Comparison of ENCODE assay signal across 8 cellular contexts in genomic region chr20:35283441-35284266, GRCh38. TPM values are rescaled to one million over a fixed set of nuclear protein-coding genes. Genes with fewer than 3 reads are reported as not detected.
A peak's percentile ranks its signal among the peaks of the same experiment; 100 is the strongest.
DNase-seq lines count a peak whose midpoint lies in the region; ATAC-seq and TF ChIP-seq lines count a peak whose summit lies in the region.

No MANE protein-coding gene starts in this region.

- no peaks in the 10 kb centered on the region for H3K9me3 ChIP-seq in CD4-positive, alpha-beta T cell (ENCODE audit: control insufficient read depth, low read length)

- peak overlapping the region; percentile 94 for H3K4me3 ChIP-seq in iPS-11a (ENCODE audit: low read depth, low read length)

- peak overlapping the region; percentile 97 for H3K4me3 Mint-ChIP-seq in CD4-positive, alpha-beta T cell
- peak overlapping the region; percentile 84 for H3K4me3 Mint-ChIP-seq in activated T-cell treated with anti-CD3 and anti-CD28 coated beads, Interleukin-2, amount 50 U/mL, for 4 hours
- peak overlapping the region; percentile 85 to 87 for H3K4me3 Mint-ChIP-seq in stimulated activated naive B cell treated with anti-CD40 and anti-IgM and Interleukin-4, amounts not matched to agents 10 μg/mL and 1 μg/mL and 100 μg/mL, for 72 hours

- peaks cover 41% of the 10 kb centered on the region for H3K36me3 Mint-ChIP-seq in CD4-positive, alpha-beta T cell (ENCODE audit: low read depth)
- peaks cover 21% of the 10 kb centered on the region for H3K36me3 Mint-ChIP-seq in activated T-cell treated with anti-CD3 and anti-CD28 coated beads, Interleukin-2, amount 50 U/mL, for 4 hours (ENCODE audit: insufficient read depth)
- peaks cover 24 to 34% of the 10 kb centered on the region in 2 donors for H3K36me3 Mint-ChIP-seq in stimulated activated naive B cell treated with anti-CD40 and anti-IgM and Interleukin-4, amounts not matched to agents 10 μg/mL and 1 μg/mL and 100 μg/mL, for 72 hours

- peaks cover 27% of the 10 kb centered on the region for H3K4me1 Mint-ChIP-seq in CD4-positive, alpha-beta T cell (ENCODE audit: low read depth)
- H3K4me1 Mint-ChIP-seq in activated T-cell treated with anti-CD3 and anti-CD28 coated beads, Interleukin-2, amount 50 U/mL, for 4 hours (ENCODE audit: low read depth), result peaks cover 29% of the 10 kb centered on the region
- H3K4me1 Mint-ChIP-seq in stimulated activated naive B cell treated with anti-CD40 and anti-IgM and Interleukin-4, amounts not matched to agents 10 μg/mL and 1 μg/mL and 100 μg/mL, for 72 hours, result peaks cover 32 to 41% of the 10 kb centered on the region in 2 donors

- peak; percentile 4 for ATAC-seq in CD4-positive, alpha-beta T cell (ENCODE audit: poor library complexity)
- ATAC-seq in HG02852 (IDR thresholded peaks at IDR 0.05; ENCODE audit: unreplicated experiment) (peak; percentile 20), HG02642 (IDR thresholded peaks at IDR 0.05; ENCODE audit: poor library complexity, unreplicated experiment) (no peak), GM21367 (IDR thresholded peaks at IDR 0.05; ENCODE audit: unreplicated experiment) (no peak)
- ATAC-seq in activated T-cell treated with anti-CD3 and anti-CD28 coated beads, Interleukin-2, amount 50 U/mL, for 4 hours, result peak in 1 of 2 donors; percentile 52
- peak; percentile 33 to 56 for ATAC-seq in stimulated activated naive B cell treated with anti-CD40 and anti-IgM and Interleukin-4, amounts not matched to agents 10 μg/mL and 1 μg/mL and 100 μg/mL, for 72 hours (replicated peaks)

- H3K27me3 Mint-ChIP-seq in CD4-positive, alpha-beta T cell, result no peaks in the 10 kb centered on the region
- H3K27me3 Mint-ChIP-seq in activated T-cell treated with anti-CD3 and anti-CD28 coated beads, Interleukin-2, amount 50 U/mL, for 4 hours (ENCODE audit: low read depth), result no peaks in the 10 kb centered on the region
- H3K27me3 Mint-ChIP-seq in stimulated activated naive B cell treated with anti-CD40 and anti-IgM and Interleukin-4, amounts not matched to agents 10 μg/mL and 1 μg/mL and 100 μg/mL, for 72 hours, result no peaks in the 10 kb centered on the region

- DNase-seq in CD4-positive, alpha-beta T cell, result peak in 1 of 10 experiments; percentile 12
- DNase-seq in activated T-cell treated with anti-CD3 and anti-CD28 coated beads, Interleukin-2, amount 50 U/mL, for 4 hours, result no peak
- DNase-seq in stimulated activated naive B cell treated with anti-CD40 and anti-IgM and Interleukin-4, amounts not matched to agents 10 μg/mL and 1 μg/mL and 100 μg/mL, for 72 hours, result no peak
- DNase-seq in A172 (ENCODE audit: low spot score), result no peak

- no peaks in the 10 kb centered on the region for H3K27me3 ChIP-seq in CD4-positive, alpha-beta T cell (ENCODE audit: control insufficient read depth, insufficient read depth, low read length)

- H3K27ac Mint-ChIP-seq in CD4-positive, alpha-beta T cell, result peak overlapping the region; percentile 84
- H3K27ac Mint-ChIP-seq in stimulated activated naive B cell treated with anti-CD40 and anti-IgM and Interleukin-4, amounts not matched to agents 10 μg/mL and 1 μg/mL and 100 μg/mL, for 72 hours, result peak overlapping the region; percentile 87

- POLR2A ChIA-PET in CD4-positive, alpha-beta T cell (lab: Charles Lee), result interaction anchor here (0.7 to 1.9 kb wide), 6 partner anchors 20 to 670 kb away, joined by 3 to 7 read pairs (median 5); partner anchors contain the start of genes CEP250, RBM39 and SCAND1

- H3K27ac ChIP-seq in CD4-positive, alpha-beta T cell (ENCODE audit: low read depth, low read length), result peak overlapping the region; percentile 61

- no peak for TF ChIP-seq CTCF in CD4-positive, alpha-beta T cell (IDR thresholded peaks at IDR 0.05)

- intact Hi-C loops in CD4-positive, alpha-beta T cell (cut with DNase I, micrococcal nuclease), result loop anchor here in 1 of 2 experiments (5.0 kb wide), 1 partner anchor 669 kb away; the partner anchor contains the start of gene SCAND1

- CTCF ChIA-PET in CD4-positive, alpha-beta T cell (lab: Charles Lee), result interaction anchor here (0.5 to 1.6 kb wide), 4 partner anchors 20 to 671 kb away, joined by 3 to 12 read pairs (median 4); no protein-coding TSS in a partner anchor

- no peaks in the 10 kb centered on the region for H3K9me3 Mint-ChIP-seq in CD4-positive, alpha-beta T cell
- no peaks in the 10 kb centered on the region for H3K9me3 Mint-ChIP-seq in activated T-cell treated with anti-CD3 and anti-CD28 coated beads, Interleukin-2, amount 50 U/mL, for 4 hours
- H3K9me3 Mint-ChIP-seq in stimulated activated naive B cell treated with anti-CD40 and anti-IgM and Interleukin-4, amounts not matched to agents 10 μg/mL and 1 μg/mL and 100 μg/mL, for 72 hours, result no peaks in the 10 kb centered on the region

RNA-seq across cellular contexts. Expression of gene EIF6, which starts 0.9 kb away (rescaled TPM):
- total RNA-seq in CD4-positive, alpha-beta T cell, result 10 to 100 TPM; 24.9 to 25.8 TPM
- total RNA-seq in activated T-cell treated with anti-CD3 and anti-CD28 coated beads, Interleukin-2, amount 50 U/mL, for 4 hours, result 100 to 1,000 TPM; 307 to 331 (median 310) TPM
- total RNA-seq in A172 (2014; rRNA removed; shearing (Covaris generic)), result 230 and 292 TPM in 2 replicates

RNA-seq across cellular contexts. Expression of gene MMP24OS, which starts 5.7 kb away (rescaled TPM):
- total RNA-seq in CD4-positive, alpha-beta T cell, result 10 to 100 TPM; 71.8 to 74.8 TPM
- 10 to 100 TPM; 22.4 to 23.1 (median 22.9) TPM for total RNA-seq in activated T-cell treated with anti-CD3 and anti-CD28 coated beads, Interleukin-2, amount 50 U/mL, for 4 hours
- 11.4 and 15.1 TPM in 2 replicates for total RNA-seq in A172 (2014; rRNA removed; shearing (Covaris generic))

RNA-seq across cellular contexts. Expression of gene FAM83C, which starts 8.6 kb away (rescaled TPM):
- total RNA-seq in CD4-positive, alpha-beta T cell, result not detected
- total RNA-seq in activated T-cell treated with anti-CD3 and anti-CD28 coated beads, Interleukin-2, amount 50 U/mL, for 4 hours, result not detected
- total RNA-seq in A172 (2014; rRNA removed; shearing (Covaris generic)), result 0.24 TPM in 1 of 2 replicates, not detected in the other

RNA-seq across cellular contexts. Expression of gene MMP24, which starts 57.2 kb away (rescaled TPM):
- total RNA-seq in CD4-positive, alpha-beta T cell, result not detected
- not detected for total RNA-seq in activated T-cell treated with anti-CD3 and anti-CD28 coated beads, Interleukin-2, amount 50 U/mL, for 4 hours
- 5.2 and 14.2 TPM in 2 replicates for total RNA-seq in A172 (2014; rRNA removed; shearing (Covaris generic))

Comparison
In these comparisons a context has a peak if more than half of its experiments do, and no peak if none do; other contexts are left out.
1. ATAC-seq: peak in CD4-positive, alpha-beta T cell (single experiment), HG02852 (single experiment) and stimulated activated naive B cell treated with anti-CD40 and anti-IgM and Interleukin-4, amounts not matched to agents 10 μg/mL and 1 μg/mL and 100 μg/mL, for 72 hours (2 of 2); none in HG02642 (single experiment) and GM21367 (single experiment).
2. Peak in every context shown above with its lines, with median percentiles within 50 percentile points of each other: H3K4me3 Mint-ChIP-seq.